ENCODE assay signal across 27 cellular contexts in the genomic region with DNA sequence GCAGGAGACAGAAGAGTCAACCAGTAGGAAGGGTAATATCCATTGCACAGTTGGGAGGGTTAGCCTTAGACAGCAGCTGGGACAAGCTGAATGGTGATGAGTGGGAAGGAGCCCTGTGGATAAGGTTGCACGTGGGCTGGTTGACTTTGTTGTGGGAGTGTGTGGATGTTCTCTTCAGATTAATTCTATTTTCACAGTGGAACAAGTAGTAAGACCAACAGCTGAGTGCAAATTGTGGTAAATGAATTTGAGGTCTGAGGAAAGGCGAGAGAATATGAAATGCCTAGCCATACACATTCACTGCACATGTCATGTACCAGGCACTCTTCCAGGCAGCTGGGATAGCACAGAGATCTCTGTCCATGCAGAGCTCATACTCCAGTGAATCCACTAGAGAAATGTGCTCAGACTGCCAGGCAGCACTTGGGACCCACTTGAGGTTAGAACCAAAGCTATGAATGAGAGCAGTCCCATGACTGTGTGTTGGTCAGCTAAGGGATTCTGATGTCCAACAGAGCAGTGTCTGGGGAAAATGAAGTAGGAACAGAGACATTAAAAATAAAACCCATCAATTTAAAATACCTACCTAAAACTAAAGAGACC. TPM values are rescaled to one million over a fixed set of nuclear protein-coding genes. Genes with fewer than 3 reads are reported as not detected.
"Had no signal": no experiment of that assay in that cellular context is flagged by ENCODE, and none has a peak within 500 bp of the region (broad histone marks: within the 10 kb centered on the region; RNA-seq: fewer than 3 reads in every experiment).

No MANE protein-coding gene starts in this region.

- H3K4me3 ChIP-seq: breast epithelium had no signal

- H3K27ac Mint-ChIP-seq: activated CD8-positive, alpha-beta T cell treated with anti-CD3 and anti-CD28 coated beads for 36 hours; activated naive CD4-positive, alpha-beta T cell treated with anti-CD3 and anti-CD28 coated beads, Interleukin-2, amount 50 U/mL, for 24 hours; T-helper 1 cell treated with Interleukin-12 subunit alpha and Interleukin-12 subunit beta and Interleukin-4 antibody, amounts not matched to agents 30 μg/mL and 1 μg/mL, for 36 hours had no signal

- H3K27me3 ChIP-seq: breast epithelium had no signal

- H3K36me3 Mint-ChIP-seq: activated naive CD4-positive, alpha-beta T cell treated with anti-CD3 and anti-CD28 coated beads, Interleukin-2, amount 50 U/mL, for 24 hours had no signal

- H3K4me3 Mint-ChIP-seq: activated CD8-positive, alpha-beta T cell treated with anti-CD3 and anti-CD28 coated beads for 36 hours; activated naive CD4-positive, alpha-beta T cell treated with anti-CD3 and anti-CD28 coated beads, Interleukin-2, amount 50 U/mL, for 24 hours; T-helper 1 cell treated with Interleukin-12 subunit alpha and Interleukin-12 subunit beta and Interleukin-4 antibody, amounts not matched to agents 30 μg/mL and 1 μg/mL, for 36 hours had no signal

- DNase-seq: activated CD4-positive, alpha-beta T cell treated with anti-CD3 and anti-CD28 coated beads for 4 hours; activated CD8-positive, alpha-beta memory T cell treated with anti-CD3 and anti-CD28 coated beads, Interleukin-2, amount 50 U/mL, for 4 hours; activated CD8-positive, alpha-beta T cell treated with anti-CD3 and anti-CD28 coated beads for 36 hours; activated effector memory CD4-positive, alpha-beta T cell treated with Interleukin-2 at 50 U/mL for 16 hours; activated naive CD4-positive, alpha-beta T cell; activated T-cell treated with anti-CD3 and anti-CD28 coated beads, Interleukin-2, amount 50 U/mL, for 1 hour; aorta; MV-4-11; NCI-H1092 treated with DMSO at 0.1 percent for 48 hours; NCI-H1417 treated with DMSO at 0.1 percent for 48 hours; NCI-H1694; NCI-H2029 treated with DMSO at 0.1 percent for 48 hours; NCI-H345; NCI-H510A; NCI-H526 treated with DMSO at 0.1 percent for 48 hours; NCI-H82; NK-92 treated with Interleukin-12 subunit alpha and Interleukin-12 subunit beta, amount 100 ng/mL, for 24 hours; OCI-M1; RPMI8226; SHP77 had no signal

- H3K9me3 Mint-ChIP-seq: activated CD8-positive, alpha-beta T cell treated with anti-CD3 and anti-CD28 coated beads for 36 hours; activated naive CD4-positive, alpha-beta T cell treated with anti-CD3 and anti-CD28 coated beads, Interleukin-2, amount 50 U/mL, for 24 hours; T-helper 1 cell treated with Interleukin-12 subunit alpha and Interleukin-12 subunit beta and Interleukin-4 antibody, amounts not matched to agents 30 μg/mL and 1 μg/mL, for 36 hours had no signal

- H3K27ac ChIP-seq: breast epithelium, KMS-11 had no signal

- ATAC-seq: activated CD4-positive, CD25-positive, alpha-beta regulatory T cell treated with anti-CD3 and anti-CD28 coated beads, Interleukin-2, amount 50 U/mL, for 24 hours; activated CD8-positive, alpha-beta T cell treated with anti-CD3 and anti-CD28 coated beads for 36 hours; Panc1 had no signal

- H3K4me1 Mint-ChIP-seq: activated naive CD4-positive, alpha-beta T cell treated with anti-CD3 and anti-CD28 coated beads, Interleukin-2, amount 50 U/mL, for 24 hours had no signal

- H3K36me3 ChIP-seq: breast epithelium had no signal

- H3K9me3 ChIP-seq: breast epithelium had no signal

RNA-seq across cellular contexts. Expression of a gene that starts 25.2 kb away (rescaled TPM):
- total RNA-seq: activated CD8-positive, alpha-beta T cell treated with anti-CD3 and anti-CD28 coated beads for 36 hours; MCF 10A had no signal
